In genomic region chrX:123920065-123920785, GRCh38 we compare ENCODE assay signal across 12 cellular contexts. TPM values are rescaled to one million over a fixed set of nuclear protein-coding genes. Genes with fewer than 3 reads are reported as not detected.
DNase-seq lines count a peak whose midpoint lies in the region; ATAC-seq and TF ChIP-seq lines count a peak whose summit lies in the region.
"Had no signal": no experiment of that assay in that cellular context is flagged by ENCODE, and none has a peak within 500 bp of the region (broad histone marks: within the 10 kb centered on the region; RNA-seq: fewer than 3 reads in every experiment).

No MANE protein-coding gene starts in this region.

- no peak overlapping the region for H3K9ac ChIP-seq in smooth muscle cell (ENCODE audit: low read depth)

- H3K27ac ChIP-seq in epithelial cell of prostate, result no peak overlapping the region
- H3K27ac ChIP-seq in smooth muscle cell (ENCODE audit: low read depth), result peak overlapping the region; percentile 48
- no peak overlapping the region for H3K27ac ChIP-seq in hepatocyte
- H3K27ac ChIP-seq: SJSA1 had no signal

- TF ChIP-seq CTCF in smooth muscle cell (IDR thresholded peaks at IDR 0.05; ENCODE audit: borderline replicate concordance, insufficient read depth, poor library complexity, severe bottlenecking) (no peak), hepatocyte (IDR thresholded peaks at IDR 0.05; ENCODE audit: poor library complexity) (no peak)

- H3K9me3 ChIP-seq in smooth muscle cell (replicated peaks; ENCODE audit: low read depth) (no peaks in the 10 kb centered on the region), hepatocyte (ENCODE audit: low read depth) (no peaks in the 10 kb centered on the region)
- H3K9me3 ChIP-seq: BE2C, SJSA1 had no signal

- H3K4me1 ChIP-seq in smooth muscle cell (ENCODE audit: low read depth) (no peaks in the 10 kb centered on the region), hepatocyte (ENCODE audit: insufficient read depth) (no peaks in the 10 kb centered on the region)
- H3K4me1 ChIP-seq: BE2C, SJSA1 had no signal

- peak; percentile 81 to 87 for ATAC-seq in activated naive CD4-positive, alpha-beta T cell treated with anti-CD3 and anti-CD28 coated beads, Interleukin-2, amount 50 U/mL, for 72 hours
- ATAC-seq in left colon, result no peak

- H3K27ac Mint-ChIP-seq in activated naive CD4-positive, alpha-beta T cell treated with anti-CD3 and anti-CD28 coated beads, Interleukin-2, amount 50 U/mL, for 72 hours, result no peak overlapping the region

- H4K20me1 ChIP-seq in smooth muscle cell (ENCODE audit: low read depth) (no peaks in the 10 kb centered on the region), hepatocyte (ENCODE audit: insufficient read depth, poor library complexity, severe bottlenecking) (no peaks in the 10 kb centered on the region)

- H3K9me2 ChIP-seq in hepatocyte (replicated peaks; ENCODE audit: insufficient read depth), result no peaks in the 10 kb centered on the region

- intact Hi-C loops in left colon (cut with DNase I, micrococcal nuclease), result no loop called here

- WGBS in smooth muscle cell (ENCODE audit: low lambda C conversion rate), result 31% methylated on average over 1 of the region's 1 CpG
- 23% methylated on average over 1 of the region's 1 CpG for WGBS in hepatocyte (ENCODE audit: low lambda C conversion rate, missing lambda C conversion rate)

- no peaks in the 10 kb centered on the region for H3K27me3 ChIP-seq in smooth muscle cell (ENCODE audit: low read depth)
- no peaks in the 10 kb centered on the region for H3K27me3 ChIP-seq in hepatocyte
- H3K27me3 ChIP-seq: BE2C, SJSA1 had no signal

- H2AFZ ChIP-seq in smooth muscle cell (ENCODE audit: low read depth) (no peak overlapping the region), hepatocyte (no peak overlapping the region)

- H3F3A ChIP-seq in smooth muscle cell (ENCODE audit: low read depth), result no peaks in the 10 kb centered on the region

- H3K4me2 ChIP-seq in smooth muscle cell, result no peak overlapping the region
- no peak overlapping the region for H3K4me2 ChIP-seq in hepatocyte

- H3K36me3 ChIP-seq in smooth muscle cell (ENCODE audit: low read depth) (no peaks in the 10 kb centered on the region), hepatocyte (replicated peaks; ENCODE audit: insufficient read depth, low read depth) (no peaks in the 10 kb centered on the region)
- H3K36me3 ChIP-seq: BE2C, SJSA1 had no signal

- no peak overlapping the region for H3K4me3 ChIP-seq in smooth muscle cell
- no peak overlapping the region for H3K4me3 ChIP-seq in hepatocyte
- H3K4me3 ChIP-seq: SJSA1 had no signal

- H3K9me3 Mint-ChIP-seq in activated naive CD4-positive, alpha-beta T cell treated with anti-CD3 and anti-CD28 coated beads, Interleukin-2, amount 50 U/mL, for 72 hours, result no peaks in the 10 kb centered on the region

- no peaks in the 10 kb centered on the region for H3K36me3 Mint-ChIP-seq in activated naive CD4-positive, alpha-beta T cell treated with anti-CD3 and anti-CD28 coated beads, Interleukin-2, amount 50 U/mL, for 72 hours

- DNase-seq in activated naive CD4-positive, alpha-beta T cell treated with anti-CD3 and anti-CD28 coated beads, Interleukin-2, amount 50 U/mL, for 72 hours (ENCODE audit: low spot score in 2 of 2), result no peak
- DNase-seq in activated naive CD4-positive, alpha-beta T cell treated with Interleukin-2 at 50 U/mL for 16 hours, result no peak
- peak; percentile 26 to 67 for DNase-seq in NCI-H446 (lab: John Stamatoyannopoulos, UW)
- DNase-seq in epithelial cell of prostate (ENCODE audit: low read depth, low spot score), result peak; percentile 24
- no peak for DNase-seq in smooth muscle cell (lab: John Stamatoyannopoulos, UW; ENCODE audit: unreplicated experiment)
- no peak for DNase-seq in hepatocyte (ENCODE audit: low spot score)
- no peak for DNase-seq in AML-193 (lab: John Stamatoyannopoulos, UW)
- no peak for DNase-seq in left colon
- DNase-seq: activated CD4-positive, alpha-beta T cell treated with anti-CD3 and anti-CD28 coated beads for 4 hours; activated naive CD4-positive, alpha-beta T cell treated with anti-CD3 and anti-CD28 coated beads, Interleukin-2, amount 50 U/mL, for 16 hours; BE2C had no signal

- H3K79me2 ChIP-seq in smooth muscle cell (ENCODE audit: low read depth), result no peaks in the 10 kb centered on the region
- no peaks in the 10 kb centered on the region for H3K79me2 ChIP-seq in hepatocyte

RNA-seq across cellular contexts. Expression of gene STAG2, which starts 41.3 kb away (rescaled TPM):
- total RNA-seq in activated naive CD4-positive, alpha-beta T cell treated with anti-CD3 and anti-CD28 coated beads, Interleukin-2, amount 50 U/mL, for 72 hours, result 10 to 100 TPM; 81.9 to 95.2 TPM
- total RNA-seq in smooth muscle cell (62.4 and 68.7 TPM in 2 replicates), hepatocyte (61.9 and 70.9 TPM in 2 replicates), left colon (10 to 100 TPM; 58.8 to 66.8 TPM)
- polyA plus RNA-seq in smooth muscle cell (14.3 and 14.5 TPM in 2 replicates), hepatocyte (16.5 and 20.3 TPM in 2 replicates)

Comparison
In these comparisons a context has a peak if more than half of its experiments do, and no peak if none do; other contexts are left out.
1. DNase-seq: peak in NCI-H446 (2 of 2) and epithelial cell of prostate (single experiment); none in activated naive CD4-positive, alpha-beta T cell treated with anti-CD3 and anti-CD28 coated beads, Interleukin-2, amount 50 U/mL, for 72 hours (0 of 2), activated naive CD4-positive, alpha-beta T cell treated with Interleukin-2 at 50 U/mL for 16 hours (single experiment), smooth muscle cell (single experiment), hepatocyte (single experiment), AML-193 (0 of 2) and left colon (0 of 2).